23 cellular contexts compared by ENCODE assay signal in the genomic region with DNA sequence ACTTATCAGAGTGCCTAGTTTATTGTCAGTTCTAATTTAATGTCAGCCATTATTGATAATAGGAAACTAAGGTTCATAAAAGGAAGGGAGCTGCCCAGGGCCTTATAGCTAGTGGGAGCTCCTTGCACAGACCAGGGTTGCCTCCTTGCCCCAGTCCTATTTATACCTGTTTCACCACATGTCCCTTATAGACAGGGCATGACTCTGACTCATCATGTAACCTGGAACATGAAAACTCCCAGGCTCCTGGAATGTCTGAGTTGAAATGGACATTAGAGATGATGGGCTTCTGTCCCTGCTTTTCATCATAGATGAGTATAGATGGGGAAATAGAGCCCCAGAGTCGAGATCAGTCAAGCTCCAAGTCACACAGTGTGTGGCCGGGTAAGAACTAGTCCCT. TPM values are rescaled to one million over a fixed set of nuclear protein-coding genes. Genes with fewer than 3 reads are reported as not detected.
DNase-seq lines count a peak whose midpoint lies in the region; FAIRE-seq and TF ChIP-seq lines count a peak whose summit lies in the region.
"Had no signal": no experiment of that assay in that cellular context is flagged by ENCODE, and none has a peak within 500 bp of the region (broad histone marks: within the 10 kb centered on the region; RNA-seq: fewer than 3 reads in every experiment).

No MANE protein-coding gene starts in this region.

- intact Hi-C loops in ovary (cut with DNase I) = no loop called here
- intact Hi-C loops in testis (cut with DNase I; ENCODE audit: low total_unique reads) = no loop called here

- TF ChIP-seq EP300 in suprapubic skin (IDR thresholded peaks at IDR 0.05) = no peak
- TF ChIP-seq EP300 in ovary (IDR thresholded peaks at IDR 0.05) = no peak

- TF ChIP-seq POLR2A in suprapubic skin (IDR thresholded peaks at IDR 0.05) (no peak), ovary (IDR thresholded peaks at IDR 0.05) (no peak), testis (IDR thresholded peaks at IDR 0.05) (no peak)

- H3K36me3 ChIP-seq in bronchial epithelial cell (ENCODE audit: control insufficient read depth, insufficient read depth, low read length) = peaks cover 28% of the 10 kb centered on the region
- no peaks in the 10 kb centered on the region for H3K36me3 ChIP-seq in kidney epithelial cell (ENCODE audit: control insufficient read depth, insufficient read depth, low read length)
- H3K36me3 ChIP-seq in suprapubic skin = peaks cover 15% of the 10 kb centered on the region
- no peaks in the 10 kb centered on the region for H3K36me3 ChIP-seq in ovary
- H3K36me3 ChIP-seq in testis (ENCODE audit: low read depth, missing control alignments) = no peaks in the 10 kb centered on the region
- H3K36me3 ChIP-seq: MG63, tibial artery had no signal

- 34% methylated on average over 2 of the region's 2 CpGs for WGBS in suprapubic skin
- 59 to 85% (median 66%) methylated on average over 2 of the region's 2 CpGs for WGBS in ovary, 3 donors
- 83 to 96% methylated on average over 2 of the region's 2 CpGs for WGBS in testis, 2 donors

- H3K4me3 ChIP-seq in bronchial epithelial cell (ENCODE audit: low read depth, low read length) (no peak overlapping the region), kidney epithelial cell (ENCODE audit: low read depth, low read length) (no peak overlapping the region), suprapubic skin (no peak overlapping the region), ovary (no peak overlapping the region), testis (no peak overlapping the region)
- H3K4me3 ChIP-seq: MG63, SK-N-MC, tibial artery had no signal

- H3K4me1 ChIP-seq in suprapubic skin (peaks cover 51% of the 10 kb centered on the region), ovary (ENCODE audit: insufficient read depth) (no peaks in the 10 kb centered on the region), testis (no peaks in the 10 kb centered on the region)
- H3K4me1 ChIP-seq: tibial artery had no signal

- TF ChIP-seq CTCF in bronchial epithelial cell (IDR thresholded peaks at IDR 0.05; ENCODE audit: insufficient read depth, low read length, severe bottlenecking) (no peak), kidney epithelial cell (IDR thresholded peaks at IDR 0.05; ENCODE audit: insufficient read depth, low read length, poor library complexity, severe bottlenecking) (no peak), suprapubic skin (IDR thresholded peaks at IDR 0.05) (no peak), ovary (IDR thresholded peaks at IDR 0.05) (no peak), testis (IDR thresholded peaks at IDR 0.05) (no peak)

- H3K27me3 ChIP-seq in bronchial epithelial cell (ENCODE audit: control insufficient read depth, insufficient read depth, low read length) = no peaks in the 10 kb centered on the region
- no peaks in the 10 kb centered on the region for H3K27me3 ChIP-seq in kidney epithelial cell (ENCODE audit: control insufficient read depth, insufficient read depth, low read length)
- H3K27me3 ChIP-seq in suprapubic skin = no peaks in the 10 kb centered on the region
- no peaks in the 10 kb centered on the region for H3K27me3 ChIP-seq in ovary
- no peaks in the 10 kb centered on the region for H3K27me3 ChIP-seq in testis
- H3K27me3 ChIP-seq: tibial artery had no signal

- DNase-seq in LoVo (ENCODE audit: low spot score) (peak; percentile 18), bronchial epithelial cell (ENCODE audit: low read depth) (peak; percentile 91), kidney epithelial cell (ENCODE audit: low read depth) (peak; percentile 38), suprapubic skin (ENCODE audit: low spot score in 2 of 2) (no peak), ovary (no peak), HuH-7 (ENCODE audit: low spot score) (no peak), testis (no peak)
- DNase-seq in stimulated activated CD4-positive, alpha-beta T cell treated with anti-CD3 and anti-CD28 coated beads, Interleukin-2, amount 100 ng/mL, for 24 hours = no peak
- DNase-seq: activated CD4-positive, alpha-beta T cell treated with anti-CD3 and anti-CD28 coated beads for 36 hours; activated CD8-positive, alpha-beta memory T cell treated with anti-CD3 and anti-CD28 coated beads for 24 hours; activated gamma-delta T cell treated with Interleukin-2 at 50 U/mL for 16 hours; activated T-cell treated with anti-CD3 and anti-CD28 coated beads, Interleukin-2, amount 50 U/mL, for 1 hour; effector CD8-positive, alpha-beta T cell; kidney glomerular epithelial cell; MG63; stimulated activated naive CD8-positive, alpha-beta T cell treated with anti-CD3 and anti-CD28 coated beads, Interleukin-15, Interleukin-2, amounts not matched to agents 100 U/mL and 50 U/mL, for 24 hours; T-helper 2 cell; tibial artery had no signal

- no peaks in the 10 kb centered on the region for H3K9me3 ChIP-seq in suprapubic skin
- H3K9me3 ChIP-seq in ovary = no peaks in the 10 kb centered on the region
- no peaks in the 10 kb centered on the region for H3K9me3 ChIP-seq in testis
- H3K9me3 ChIP-seq: MG63, tibial artery had no signal

- H3K27ac ChIP-seq in suprapubic skin (peak overlapping the region; percentile 82), ovary (no peak overlapping the region), testis (no peak overlapping the region)
- H3K27ac ChIP-seq: SK-N-MC, tibial artery had no signal

- peak; percentile 79 for FAIRE-seq in bronchial epithelial cell (lab: Jason Lieb, UNC)
- FAIRE-seq: D721Med, GM19239 had no signal

RNA-seq across cellular contexts. Expression of a gene that starts 21.1 kb away (rescaled TPM):
- total RNA-seq in bronchial epithelial cell (34.2 and 62.6 TPM in 2 replicates), kidney epithelial cell (0.58 and 0.96 TPM in 2 replicates), suprapubic skin (100 to 1,000 TPM; 107 to 205 (median 164) TPM), ovary (under 1 TPM in 6 of 7 donors, not detected in 1; 0.03 to 0.74 (median 0.38) TPM), testis (10 to 100 TPM; 10.3 to 18.0 TPM)
- polyA plus RNA-seq in ovary (under 1 TPM; 0.01 to 0.03 TPM), testis (ENCODE audit: insufficient read depth, low read depth, low replicate concordance) (21.8 TPM)
- total RNA-seq: activated CD4-positive, alpha-beta T cell treated with anti-CD3 and anti-CD28 coated beads for 36 hours; RPMI7951 had no signal
- polyA plus RNA-seq: CD14-positive monocyte had no signal

Comparison
In these comparisons a context has a peak if more than half of its experiments do, and no peak if none do; other contexts are left out.
1. DNase-seq: peak in LoVo (single experiment), bronchial epithelial cell (single experiment) and kidney epithelial cell (single experiment); none in suprapubic skin (0 of 2), stimulated activated CD4-positive, alpha-beta T cell treated with anti-CD3 and anti-CD28 coated beads, Interleukin-2, amount 100 ng/mL, for 24 hours (0 of 2), ovary (0 of 5), HuH-7 (single experiment) and testis (single experiment).